In genomic region chr4:182215171-182215570, GRCh38 we compare ENCODE assay signal across 2 cellular contexts.
TF ChIP-seq lines count a peak whose summit lies in the region.

No MANE protein-coding gene starts in this region.

TF ChIP-seq in GM23338, 12 proteins besides CTCF, POLR2A, EP300 and RAD21:
- TF ChIP-seq, protein P1, sequence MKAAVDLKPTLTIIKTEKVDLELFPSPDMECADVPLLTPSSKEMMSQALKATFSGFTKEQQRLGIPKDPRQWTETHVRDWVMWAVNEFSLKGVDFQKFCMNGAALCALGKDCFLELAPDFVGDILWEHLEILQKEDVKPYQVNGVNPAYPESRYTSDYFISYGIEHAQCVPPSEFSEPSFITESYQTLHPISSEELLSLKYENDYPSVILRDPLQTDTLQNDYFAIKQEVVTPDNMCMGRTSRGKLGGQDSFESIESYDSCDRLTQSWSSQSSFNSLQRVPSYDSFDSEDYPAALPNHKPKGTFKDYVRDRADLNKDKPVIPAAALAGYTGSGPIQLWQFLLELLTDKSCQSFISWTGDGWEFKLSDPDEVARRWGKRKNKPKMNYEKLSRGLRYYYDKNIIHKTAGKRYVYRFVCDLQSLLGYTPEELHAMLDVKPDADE (IDR thresholded peaks at IDR 0.05) = no peak
- TF ChIP-seq ZNF114 (CRISPR knock-in tag; IDR thresholded peaks at IDR 0.05) = no peak
- TF ChIP-seq CREB1 (CRISPR knock-in tag; IDR thresholded peaks at IDR 0.05; ENCODE audit: low read depth) = no peak

TF ChIP-seq in H1, 55 proteins besides CTCF, POLR2A, EP300 and RAD21:
- TF ChIP-seq CBX5 (IDR thresholded peaks at IDR 0.05; ENCODE audit: low read depth, low read length) = no peak
- no peak for TF ChIP-seq TEAD4 (IDR thresholded peaks at IDR 0.05; ENCODE audit: low read depth, low read length)
- TF ChIP-seq, protein P2, sequence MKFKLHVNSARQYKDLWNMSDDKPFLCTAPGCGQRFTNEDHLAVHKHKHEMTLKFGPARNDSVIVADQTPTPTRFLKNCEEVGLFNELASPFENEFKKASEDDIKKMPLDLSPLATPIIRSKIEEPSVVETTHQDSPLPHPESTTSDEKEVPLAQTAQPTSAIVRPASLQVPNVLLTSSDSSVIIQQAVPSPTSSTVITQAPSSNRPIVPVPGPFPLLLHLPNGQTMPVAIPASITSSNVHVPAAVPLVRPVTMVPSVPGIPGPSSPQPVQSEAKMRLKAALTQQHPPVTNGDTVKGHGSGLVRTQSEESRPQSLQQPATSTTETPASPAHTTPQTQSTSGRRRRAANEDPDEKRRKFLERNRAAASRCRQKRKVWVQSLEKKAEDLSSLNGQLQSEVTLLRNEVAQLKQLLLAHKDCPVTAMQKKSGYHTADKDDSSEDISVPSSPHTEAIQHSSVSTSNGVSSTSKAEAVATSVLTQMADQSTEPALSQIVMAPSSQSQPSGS (IDR thresholded peaks at IDR 0.05; ENCODE audit: low read length) = no peak
- no peak for TF ChIP-seq JUND (IDR thresholded peaks at IDR 0.05; ENCODE audit: low read length)
- no peak for TF ChIP-seq RXRA (IDR thresholded peaks at IDR 0.05; ENCODE audit: insufficient read depth, low read depth, low read length)
- no peak for TF ChIP-seq CHD2 (IDR thresholded peaks at IDR 0.05; ENCODE audit: low read length)
- no peak for TF ChIP-seq NRF1 (IDR thresholded peaks at IDR 0.05; ENCODE audit: low read depth, low read length)
- no peak for TF ChIP-seq TCF12 (IDR thresholded peaks at IDR 0.05; ENCODE audit: low read depth, low read length)
